ENCODE assay signal across 7 cellular contexts in the genomic region with DNA sequence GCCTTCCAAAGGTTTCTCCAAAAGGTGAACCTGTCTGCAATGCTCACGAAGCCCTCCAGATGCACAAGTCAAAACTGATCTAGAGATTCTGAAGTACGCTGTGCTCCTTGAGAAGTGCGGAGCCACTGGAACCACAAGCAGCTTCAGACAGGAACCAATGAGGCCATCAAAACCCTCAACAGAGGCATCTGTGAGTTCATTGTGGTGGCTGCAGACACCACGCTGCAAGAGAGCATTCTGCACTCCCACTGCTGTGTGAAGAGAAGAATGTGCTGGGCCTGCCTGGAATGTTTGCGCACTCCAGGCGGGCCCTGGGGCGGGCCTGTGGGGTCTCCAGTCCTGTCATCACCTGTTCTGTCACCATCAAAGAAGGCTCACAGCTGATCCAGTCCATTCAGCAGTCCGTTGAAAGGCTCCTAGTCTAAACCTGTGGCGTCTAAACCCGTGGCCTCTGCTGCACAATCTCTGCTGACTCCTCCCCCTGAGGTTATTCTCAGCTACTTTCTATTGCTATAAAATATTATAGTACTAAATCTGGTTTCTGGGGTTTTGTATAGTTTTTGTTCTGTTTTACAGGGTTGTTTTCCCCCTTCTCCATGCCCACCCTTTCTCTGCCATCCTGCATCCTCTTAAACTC.
DNase-seq lines count a peak whose midpoint lies in the region; ATAC-seq, FAIRE-seq and TF ChIP-seq lines count a peak whose summit lies in the region.
"Not testable (repeated sequence)": the region's sequence is repeated elsewhere in the genome, so short reads cannot be mapped to it uniquely, and the experiment has no call there.

No MANE protein-coding gene starts in this region.

- CTCF ChIA-PET in activated CD8-positive, alpha-beta T cell treated with anti-CD3 and anti-CD28 coated beads, Interleukin-2, amount 10 ng/mL, durations not matched to agents 7 days and 5 days (lab: Charles Lee); HepG2 (lab: Yijun Ruan, JAX; ENCODE audit: low intra/inter-chr PET ratio, low total read pairs): not testable (repeated sequence)

- whole genome bisulfite sequencing in HepG2 (ENCODE audit: low lambda C conversion rate), result no CpG with 5 or more reads among the region's 10 CpGs

- not testable (repeated sequence) for H3K27ac ChIP-seq in GM23338 (ENCODE audit: low read depth); HepG2 (ENCODE audit: extremely low read length, insufficient read depth, low read length)

- not testable (repeated sequence) for H3K9me3 Mint-ChIP-seq in GM23338; activated CD8-positive, alpha-beta T cell treated with anti-CD3 and anti-CD28 coated beads, Interleukin-2, amount 10 ng/mL, durations not matched to agents 7 days and 5 days (ENCODE audit: insufficient read depth); activated T-helper 17 cell treated with anti-CD3 and anti-CD28 coated beads, Interleukin-2, amount 50 U/mL, for 72 hours; activated naive CD8-positive, alpha-beta T cell treated with anti-CD3 and anti-CD28 coated beads, Interleukin-2, amount 50 U/mL, for 24 hours; natural killer cell treated with Interleukin-12 subunit alpha and Interleukin-12 subunit beta and Interleukin-15 and Interleukin-18, amount 100 ng/mL, for 72 hours

- not testable (repeated sequence) for H3K4me1 Mint-ChIP-seq in GM23338; T-helper 17 cell; activated CD8-positive, alpha-beta T cell treated with anti-CD3 and anti-CD28 coated beads, Interleukin-2, amount 10 ng/mL, durations not matched to agents 7 days and 5 days (ENCODE audit: low read depth); activated T-helper 17 cell treated with anti-CD3 and anti-CD28 coated beads, Interleukin-2, amount 50 U/mL, for 72 hours; activated naive CD8-positive, alpha-beta T cell treated with anti-CD3 and anti-CD28 coated beads, Interleukin-2, amount 50 U/mL, for 24 hours; natural killer cell treated with Interleukin-12 subunit alpha and Interleukin-12 subunit beta and Interleukin-15 and Interleukin-18, amount 100 ng/mL, for 72 hours (ENCODE audit: low read depth in 2 of 2)

- not testable (repeated sequence) for H3K27me3 Mint-ChIP-seq in GM23338 (ENCODE audit: insufficient read depth, low read depth, poor library complexity); T-helper 17 cell; activated CD8-positive, alpha-beta T cell treated with anti-CD3 and anti-CD28 coated beads, Interleukin-2, amount 10 ng/mL, durations not matched to agents 7 days and 5 days (ENCODE audit: low read depth); activated T-helper 17 cell treated with anti-CD3 and anti-CD28 coated beads, Interleukin-2, amount 50 U/mL, for 72 hours; activated naive CD8-positive, alpha-beta T cell treated with anti-CD3 and anti-CD28 coated beads, Interleukin-2, amount 50 U/mL, for 24 hours; natural killer cell treated with Interleukin-12 subunit alpha and Interleukin-12 subunit beta and Interleukin-15 and Interleukin-18, amount 100 ng/mL, for 72 hours

- not testable (repeated sequence) for TF ChIP-seq POLR2A in HepG2 (IDR thresholded peaks at IDR 0.05; ENCODE audit: insufficient read depth in 1 of 2, low read depth in 2 of 2, low read length in 2 of 2)

- not testable (repeated sequence) for H2AFZ ChIP-seq in GM23338; HepG2 (ENCODE audit: low read length)

- H3K36me3 ChIP-seq in GM23338 (ENCODE audit: insufficient read depth); HepG2 (replicated peaks in 1 of 2; ENCODE audit: control insufficient read depth in 1 of 2, insufficient read depth in 2 of 2, low read length in 2 of 2): not testable (repeated sequence)

- not testable (repeated sequence) for H3K9me3 ChIP-seq in T-helper 17 cell (ENCODE audit: control insufficient read depth, low read length, poor library complexity, severe bottlenecking); HepG2 (ENCODE audit: low read length)

- H4K20me1 ChIP-seq in GM23338 (replicated peaks; ENCODE audit: insufficient read depth); HepG2 (ENCODE audit: insufficient read depth, low read length): not testable (repeated sequence)

- H3K9me2 ChIP-seq in GM23338 (ENCODE audit: insufficient read depth), result not testable (repeated sequence)

- POLR2A ChIA-PET in activated CD8-positive, alpha-beta T cell treated with anti-CD3 and anti-CD28 coated beads, Interleukin-2, amount 10 ng/mL, durations not matched to agents 7 days and 5 days (lab: Charles Lee); HepG2 (lab: Yijun Ruan, JAX): not testable (repeated sequence)

- in situ Hi-C loops in HepG2 (cut with HindIII; ENCODE audit: extremely low pct_ligation_motif_present, low pct_unique_long_range_greater_than_20kb), result not testable (repeated sequence)

- not testable (repeated sequence) for H3K79me2 ChIP-seq in GM23338 (replicated peaks; ENCODE audit: insufficient read depth); HepG2 (ENCODE audit: insufficient read depth, low read length)

- not testable (repeated sequence) for H3K4me3 Mint-ChIP-seq in GM23338; T-helper 17 cell; activated CD8-positive, alpha-beta T cell treated with anti-CD3 and anti-CD28 coated beads, Interleukin-2, amount 10 ng/mL, durations not matched to agents 7 days and 5 days; activated T-helper 17 cell treated with anti-CD3 and anti-CD28 coated beads, Interleukin-2, amount 50 U/mL, for 72 hours; activated naive CD8-positive, alpha-beta T cell treated with anti-CD3 and anti-CD28 coated beads, Interleukin-2, amount 50 U/mL, for 24 hours; natural killer cell treated with Interleukin-12 subunit alpha and Interleukin-12 subunit beta and Interleukin-15 and Interleukin-18, amount 100 ng/mL, for 72 hours

- not testable (repeated sequence) for H3K36me3 Mint-ChIP-seq in GM23338 (ENCODE audit: low read depth); T-helper 17 cell (ENCODE audit: low read depth); activated CD8-positive, alpha-beta T cell treated with anti-CD3 and anti-CD28 coated beads, Interleukin-2, amount 10 ng/mL, durations not matched to agents 7 days and 5 days (ENCODE audit: low read depth); activated T-helper 17 cell treated with anti-CD3 and anti-CD28 coated beads, Interleukin-2, amount 50 U/mL, for 72 hours (ENCODE audit: low read depth); activated naive CD8-positive, alpha-beta T cell treated with anti-CD3 and anti-CD28 coated beads, Interleukin-2, amount 50 U/mL, for 24 hours (ENCODE audit: low read depth); natural killer cell treated with Interleukin-12 subunit alpha and Interleukin-12 subunit beta and Interleukin-15 and Interleukin-18, amount 100 ng/mL, for 72 hours

- not testable (repeated sequence) for H3F3A ChIP-seq in GM23338 (replicated peaks; ENCODE audit: low read depth)

- not testable (repeated sequence) for H3K4me1 ChIP-seq in GM23338 (ENCODE audit: insufficient read depth); HepG2 (ENCODE audit: insufficient read depth, low read length)

- not testable (repeated sequence) for H3K27ac Mint-ChIP-seq in GM23338; T-helper 17 cell; activated CD8-positive, alpha-beta T cell treated with anti-CD3 and anti-CD28 coated beads, Interleukin-2, amount 10 ng/mL, durations not matched to agents 7 days and 5 days; activated T-helper 17 cell treated with anti-CD3 and anti-CD28 coated beads, Interleukin-2, amount 50 U/mL, for 72 hours; activated naive CD8-positive, alpha-beta T cell treated with anti-CD3 and anti-CD28 coated beads, Interleukin-2, amount 50 U/mL, for 24 hours; natural killer cell treated with Interleukin-12 subunit alpha and Interleukin-12 subunit beta and Interleukin-15 and Interleukin-18, amount 100 ng/mL, for 72 hours

- not testable (repeated sequence) for TF ChIP-seq EP300 in HepG2 (IDR thresholded peaks at IDR 0.05; ENCODE audit: low read depth in 2 of 2, low read length in 2 of 2); HepG2 (CRISPR knock-in tag; IDR thresholded peaks at IDR 0.05; ENCODE audit: borderline replicate concordance)

- FAIRE-seq in HepG2 (lab: Jason Lieb, UNC), result not testable (repeated sequence)

- DNase-seq in GM23338 (ENCODE audit: low spot score); T-helper 17 cell; activated CD8-positive, alpha-beta T cell treated with anti-CD3 and anti-CD28 coated beads, Interleukin-2, amount 10 ng/mL, durations not matched to agents 7 days and 5 days; activated naive CD8-positive, alpha-beta T cell treated with anti-CD3 and anti-CD28 coated beads, Interleukin-2, amount 50 U/mL, for 24 hours; HepG2 (ENCODE audit: low spot score); natural killer cell treated with Interleukin-12 subunit alpha and Interleukin-12 subunit beta and Interleukin-15 and Interleukin-18, amount 100 ng/mL, for 72 hours (ENCODE audit: low spot score): not testable (repeated sequence)

- ATAC-seq in GM23338, result peak; percentile 51
- peak; percentile 93 for ATAC-seq in T-helper 17 cell
- peak; percentile 90 for ATAC-seq in activated CD8-positive, alpha-beta T cell treated with anti-CD3 and anti-CD28 coated beads, Interleukin-2, amount 10 ng/mL, durations not matched to agents 7 days and 5 days
- ATAC-seq in activated T-helper 17 cell treated with anti-CD3 and anti-CD28 coated beads, Interleukin-2, amount 50 U/mL, for 72 hours (replicated peaks), result peak; percentile 52
- ATAC-seq in activated naive CD8-positive, alpha-beta T cell treated with anti-CD3 and anti-CD28 coated beads, Interleukin-2, amount 50 U/mL, for 24 hours, result peak; percentile 79
- ATAC-seq in HepG2, result peak; percentile 37; the same call in 1 of the 3 replicates
- peak; percentile 59 to 70 for ATAC-seq in natural killer cell treated with Interleukin-12 subunit alpha and Interleukin-12 subunit beta and Interleukin-15 and Interleukin-18, amount 100 ng/mL, for 72 hours

- not testable (repeated sequence) for TF ChIP-seq CTCF in GM23338 (conservative IDR thresholded peaks at IDR 0.05; ENCODE audit: low read depth in 2 of 2); HepG2 (CRISPR knock-in tag; IDR thresholded peaks at IDR 0.05)

- H3K27me3 ChIP-seq in GM23338 (ENCODE audit: insufficient read depth); HepG2 (ENCODE audit: control insufficient read depth in 1 of 2, insufficient read depth in 2 of 2, low read length in 2 of 2): not testable (repeated sequence)

- H3K9ac ChIP-seq in HepG2 (ENCODE audit: insufficient read depth, low read depth, low read length), result not testable (repeated sequence)

- H3K4me2 ChIP-seq in GM23338; HepG2 (ENCODE audit: low read depth, low read length): not testable (repeated sequence)

- not testable (repeated sequence) for H3K4me3 ChIP-seq in GM23338; HepG2 (replicated peaks in 1 of 3; ENCODE audit: insufficient read depth in 1 of 3, low read depth in 2 of 3, low read length in 3 of 3)

- intact Hi-C loops in HepG2 (cut with micrococcal nuclease; ENCODE audit: unreplicated experiment), result not testable (repeated sequence)

- not testable (repeated sequence) for TF ChIP-seq RAD21 in HepG2 (CRISPR knock-in tag; IDR thresholded peaks at IDR 0.05)

- BruUV-seq in HepG2 (replicated peaks; lab: Mats Ljungman, UMichigan), result not testable (repeated sequence)

Comparison
In these comparisons a context has a peak if more than half of its experiments do, and no peak if none do; other contexts are left out.
1. ATAC-seq: peak in every context shown above with its lines; median percentile 93 in T-helper 17 cell; 90 in activated CD8-positive, alpha-beta T cell treated with anti-CD3 and anti-CD28 coated beads, Interleukin-2, amount 10 ng/mL, durations not matched to agents 7 days and 5 days; 79 in activated naive CD8-positive, alpha-beta T cell treated with anti-CD3 and anti-CD28 coated beads, Interleukin-2, amount 50 U/mL, for 24 hours; 64 in natural killer cell treated with Interleukin-12 subunit alpha and Interleukin-12 subunit beta and Interleukin-15 and Interleukin-18, amount 100 ng/mL, for 72 hours; 52 in activated T-helper 17 cell treated with anti-CD3 and anti-CD28 coated beads, Interleukin-2, amount 50 U/mL, for 72 hours; 51 in GM23338; 37 in HepG2.